ENCODE assay signal across 9 cellular contexts in the genomic region with DNA sequence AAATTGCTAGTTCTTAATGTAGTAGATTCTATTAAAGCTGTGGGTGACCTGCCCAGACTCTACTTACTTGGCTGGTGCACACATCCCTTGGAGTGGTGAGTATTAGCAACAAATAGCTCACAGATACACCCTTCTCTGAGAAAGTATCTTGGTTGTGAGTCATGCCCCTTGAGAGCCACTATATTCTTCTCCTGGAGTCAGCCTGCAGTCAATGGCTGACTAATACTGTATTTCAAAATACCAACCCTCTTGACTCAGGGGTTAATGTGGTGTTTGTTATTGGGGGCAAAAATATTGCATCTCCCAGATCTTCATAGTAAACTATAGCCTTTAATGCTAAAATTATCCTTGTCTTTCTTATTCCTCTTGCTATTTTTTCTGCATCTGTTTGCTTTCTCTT.
DNase-seq lines count a peak whose midpoint lies in the region; ATAC-seq and TF ChIP-seq lines count a peak whose summit lies in the region.
"Had no signal": no experiment of that assay in that cellular context is flagged by ENCODE, and none has a peak within 500 bp of the region (broad histone marks: within the 10 kb centered on the region; RNA-seq: fewer than 3 reads in every experiment).

No MANE protein-coding gene starts in this region.

- H3K23ac ChIP-seq in trophoblast cell (ENCODE audit: low read length): no peak overlapping the region

- intact Hi-C loops in mucosa of descending colon (cut with DNase I, micrococcal nuclease): no loop called here

- no peak overlapping the region for H4K8ac ChIP-seq in trophoblast cell (ENCODE audit: low read depth, low read length)

- H3K9me3 ChIP-seq in trophoblast cell (ENCODE audit: insufficient read depth, low read depth, low read length) (no peaks in the 10 kb centered on the region), mucosa of descending colon (no peaks in the 10 kb centered on the region)

- TF ChIP-seq CTCF in mucosa of descending colon (IDR thresholded peaks at IDR 0.05): no peak

- H3K4me3 ChIP-seq in trophoblast cell (ENCODE audit: low read depth, low read length) (no peak overlapping the region), mucosa of descending colon (no peak overlapping the region)

- H2BK120ac ChIP-seq in trophoblast cell (ENCODE audit: insufficient read depth, low read length, poor library complexity): no peak overlapping the region

- H2AFZ ChIP-seq in trophoblast cell (ENCODE audit: insufficient read depth, low read length, poor library complexity): no peak overlapping the region

- H4K12ac ChIP-seq in trophoblast cell (ENCODE audit: low read depth, low read length): no peak overlapping the region

- no peak for ATAC-seq in GM21529 (IDR thresholded peaks at IDR 0.05; ENCODE audit: unreplicated experiment)
- no peak for ATAC-seq in mucosa of descending colon

- no peak overlapping the region for H2BK5ac ChIP-seq in trophoblast cell (ENCODE audit: low read depth, low read length, poor library complexity)

- no peak overlapping the region for H2AK5ac ChIP-seq in trophoblast cell (ENCODE audit: low read length)

- H3K9ac ChIP-seq in trophoblast cell (ENCODE audit: low read length): no peak overlapping the region

- H3K79me1 ChIP-seq in trophoblast cell (ENCODE audit: low read length): no peaks in the 10 kb centered on the region

- no peak overlapping the region for H3K14ac ChIP-seq in trophoblast cell (ENCODE audit: low read length)

- H3K27ac ChIP-seq in trophoblast cell (ENCODE audit: low read depth, low read length): no peak overlapping the region

- no peaks in the 10 kb centered on the region for H3K79me2 ChIP-seq in trophoblast cell (ENCODE audit: control insufficient read depth, insufficient read depth, low read length, poor library complexity)

- H3K18ac ChIP-seq in trophoblast cell (ENCODE audit: low read length): no peak overlapping the region

- no peak overlapping the region for H2BK12ac ChIP-seq in trophoblast cell (ENCODE audit: low read length)

- DNase-seq in DMS53 treated with DMSO at 0.1 percent for 48 hours (lab: John Stamatoyannopoulos, UW; ENCODE audit: unreplicated experiment) (peak; percentile 7), NCI-H460 (ENCODE audit: extremely low read depth, low read depth) (peak; percentile 53), epidermal melanocyte (ENCODE audit: insufficient read length, low spot score) (peak; percentile 32), trophoblast cell (peak; percentile 20 to 47), mucosa of descending colon (no peak)
- DNase-seq in activated CD4-positive, alpha-beta T cell treated with anti-CD3 and anti-CD28 coated beads, Interleukin-2, amount 50 U/mL, for 48 hours: no peak
- DNase-seq in effector CD8-positive, alpha-beta T cell (lab: John Stamatoyannopoulos, UW): no peak
- DNase-seq: DND-41 had no signal

- no peak overlapping the region for H3K4me2 ChIP-seq in trophoblast cell (ENCODE audit: low read length)

- H3K27me3 ChIP-seq in trophoblast cell (ENCODE audit: insufficient read depth, low read length): no peaks in the 10 kb centered on the region

- H4K91ac ChIP-seq in trophoblast cell (ENCODE audit: low read depth, low read length): no peak overlapping the region

- H3K36me3 ChIP-seq in trophoblast cell (ENCODE audit: control insufficient read depth in 1 of 2, insufficient read depth in 2 of 2, low read length in 2 of 2): no peaks in the 10 kb centered on the region
- no peaks in the 10 kb centered on the region for H3K36me3 ChIP-seq in mucosa of descending colon (ENCODE audit: low read depth)

- no peaks in the 10 kb centered on the region for H3K4me1 ChIP-seq in trophoblast cell (ENCODE audit: control insufficient read depth in 1 of 2, insufficient read depth in 2 of 2, low read length in 2 of 2)
- H3K4me1 ChIP-seq in mucosa of descending colon (ENCODE audit: low read depth): no peaks in the 10 kb centered on the region

- H3K4ac ChIP-seq in trophoblast cell (ENCODE audit: low read depth, low read length): no peak overlapping the region

Comparison
In these comparisons a context has a peak if more than half of its experiments do, and no peak if none do; other contexts are left out.
1. DNase-seq: peak in DMS53 treated with DMSO at 0.1 percent for 48 hours (single experiment), NCI-H460 (single experiment), epidermal melanocyte (single experiment) and trophoblast cell (2 of 2); none in activated CD4-positive, alpha-beta T cell treated with anti-CD3 and anti-CD28 coated beads, Interleukin-2, amount 50 U/mL, for 48 hours (0 of 2), mucosa of descending colon (0 of 3) and effector CD8-positive, alpha-beta T cell (single experiment).